ENCODE assay signal across 8 cellular contexts in genomic region chr12:84910549-84911241, GRCh38. TPM values are rescaled to one million over a fixed set of nuclear protein-coding genes. Genes with fewer than 3 reads are reported as not detected.
DNase-seq lines count a peak whose midpoint lies in the region; ATAC-seq and TF ChIP-seq lines count a peak whose summit lies in the region.

No MANE protein-coding gene starts in this region.

- CTCF ChIA-PET in activated CD4-positive, alpha-beta T cell treated with anti-CD3 and anti-CD28 coated beads for 36 hours (lab: Charles Lee): interaction anchor here (0.6 to 1.0 kb wide), 2 partner anchors 36 to 1001 kb away, joined by 3 read pairs; no protein-coding TSS in a partner anchor

- peaks cover 11% of the 10 kb centered on the region for H3K4me1 Mint-ChIP-seq in activated CD4-positive, alpha-beta T cell treated with anti-CD3 and anti-CD28 coated beads for 36 hours

- POLR2A ChIA-PET in activated CD4-positive, alpha-beta T cell treated with anti-CD3 and anti-CD28 coated beads for 36 hours (lab: Charles Lee): no interaction called here

- H3K9me3 Mint-ChIP-seq in activated CD4-positive, alpha-beta T cell treated with anti-CD3 and anti-CD28 coated beads for 36 hours (ENCODE audit: low read depth): no peaks in the 10 kb centered on the region

- DNase-seq in H7: no peak
- DNase-seq in RPMI7951 (ENCODE audit: low read depth): peak; percentile 8
- no peak for DNase-seq in epithelial cell of proximal tubule (ENCODE audit: low read depth)
- peak; percentile 26 for DNase-seq in putamen (ENCODE audit: low spot score)
- DNase-seq in activated CD4-positive, alpha-beta T cell treated with anti-CD3 and anti-CD28 coated beads for 36 hours: no peak
- no peak for DNase-seq in SW480 (ENCODE audit: low spot score)

- no peak overlapping the region for H3K27ac Mint-ChIP-seq in activated CD4-positive, alpha-beta T cell treated with anti-CD3 and anti-CD28 coated beads for 36 hours

- no peak for TF ChIP-seq CTCF in epithelial cell of proximal tubule (conservative IDR thresholded peaks at IDR 0.05; ENCODE audit: low read depth, low read length)

- intact Hi-C loops in activated CD4-positive, alpha-beta T cell treated with anti-CD3 and anti-CD28 coated beads for 36 hours (cut with DNase I, micrococcal nuclease): loop anchor here in 1 of 2 experiments (5.0 kb wide), 1 partner anchor 367 kb away; no protein-coding TSS in a partner anchor

- peak overlapping the region; percentile 84 for H3K4me3 ChIP-seq in H7 (ENCODE audit: insufficient read depth, low read depth, low read length)
- peak overlapping the region; percentile 59 for H3K4me3 ChIP-seq in epithelial cell of proximal tubule (ENCODE audit: low read depth, low read length)

- no peaks in the 10 kb centered on the region for H3K36me3 Mint-ChIP-seq in activated CD4-positive, alpha-beta T cell treated with anti-CD3 and anti-CD28 coated beads for 36 hours (ENCODE audit: low read depth)

- no peak for ATAC-seq in activated CD4-positive, alpha-beta T cell treated with anti-CD3 and anti-CD28 coated beads for 36 hours
- ATAC-seq in GM21390 (IDR thresholded peaks at IDR 0.05; ENCODE audit: unreplicated experiment) (no peak), HG02870 (IDR thresholded peaks at IDR 0.05; ENCODE audit: unreplicated experiment) (no peak)

- H3K4me3 Mint-ChIP-seq in activated CD4-positive, alpha-beta T cell treated with anti-CD3 and anti-CD28 coated beads for 36 hours: no peak overlapping the region

- H3K27me3 ChIP-seq in H7 (ENCODE audit: control insufficient read depth, insufficient read depth, low read length): peaks cover 2% of the 10 kb centered on the region; the same call in 1 of the 2 replicates

- peaks cover 42% of the 10 kb centered on the region for H3K27me3 Mint-ChIP-seq in activated CD4-positive, alpha-beta T cell treated with anti-CD3 and anti-CD28 coated beads for 36 hours

- H3K36me3 ChIP-seq in H7 (replicated peaks; ENCODE audit: control insufficient read depth, insufficient read depth, low read length): no peaks in the 10 kb centered on the region

RNA-seq across cellular contexts. Expression of gene SLC6A15, which starts 1.9 kb away (rescaled TPM):
- total RNA-seq in H7 (2014; rRNA removed; shearing (Covaris generic)): 26.4 and 27.0 TPM in 2 replicates
- total RNA-seq in RPMI7951 (2014; rRNA removed; shearing (Covaris generic)): 0.39 and 0.96 TPM in 2 replicates
- 1.4 and 2.3 TPM in 2 replicates for total RNA-seq in epithelial cell of proximal tubule
- under 1 TPM; 0.25 to 0.43 TPM for total RNA-seq in activated CD4-positive, alpha-beta T cell treated with anti-CD3 and anti-CD28 coated beads for 36 hours

Comparison
In these comparisons a context has a peak if more than half of its experiments do, and no peak if none do; other contexts are left out.
1. DNase-seq: peak in RPMI7951 (single experiment) and putamen (single experiment); none in H7 (single experiment), epithelial cell of proximal tubule (single experiment), activated CD4-positive, alpha-beta T cell treated with anti-CD3 and anti-CD28 coated beads for 36 hours (single experiment) and SW480 (single experiment).